Comparison of ENCODE assay signal across 21 cellular contexts in the genomic region with DNA sequence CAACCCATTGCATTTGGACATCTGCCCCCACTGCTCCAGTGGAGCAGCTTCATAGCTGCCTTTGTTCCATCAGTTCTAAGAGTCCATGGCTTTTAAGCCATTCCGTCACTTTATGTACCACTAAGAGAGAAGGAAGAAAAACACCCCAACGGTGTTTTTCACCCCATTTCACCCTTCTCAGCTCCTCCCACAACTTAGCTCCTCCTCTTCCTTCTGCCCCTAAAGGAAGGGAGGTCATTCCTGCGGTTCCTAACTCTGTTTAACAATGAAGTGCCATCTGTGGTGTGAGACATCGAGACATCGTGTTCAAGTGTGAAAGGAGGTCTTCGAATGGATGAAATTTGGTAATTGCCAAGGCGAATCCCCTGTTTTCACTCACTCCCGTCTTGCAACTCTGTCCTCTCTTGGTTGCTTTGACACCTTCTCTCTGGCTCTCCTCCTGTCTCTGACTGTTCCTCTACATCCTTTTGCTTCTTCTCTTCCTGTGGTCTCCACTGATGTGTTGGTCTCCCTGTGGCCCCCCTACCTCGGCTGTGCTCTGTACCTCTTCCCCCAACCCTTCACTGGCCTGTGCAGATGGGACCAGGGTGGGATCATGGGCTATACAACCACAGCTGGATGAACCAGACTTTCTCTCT. TPM values are rescaled to one million over a fixed set of nuclear protein-coding genes. Genes with fewer than 3 reads are reported as not detected.
"Had no signal": no experiment of that assay in that cellular context is flagged by ENCODE, and none has a peak within 500 bp of the region (broad histone marks: within the 10 kb centered on the region; RNA-seq: fewer than 3 reads in every experiment).

No MANE protein-coding gene starts in this region.

- DNase-seq: activated CD4-positive, alpha-beta T cell treated with anti-CD3 and anti-CD28 coated beads, Interleukin-2, amount 50 U/mL, for 48 hours; activated naive CD8-positive, alpha-beta T cell treated with anti-CD3 and anti-CD28 coated beads, Interleukin-2, amount 10 ng/mL, durations not matched to agents 7 days and 5 days; amygdala; dorsolateral prefrontal cortex; endodermal cell; foreskin fibroblast; glutamatergic neuron; hippocampal formation; islet precursor cell; midbrain; stomach; T-helper 2 cell; testis had no signal

- H3K27ac Mint-ChIP-seq: activated naive CD8-positive, alpha-beta T cell treated with anti-CD3 and anti-CD28 coated beads, Interleukin-2, amount 10 ng/mL, durations not matched to agents 7 days and 5 days; endodermal cell; type B pancreatic cell had no signal

- H3K4me3 Mint-ChIP-seq: activated naive CD8-positive, alpha-beta T cell treated with anti-CD3 and anti-CD28 coated beads, Interleukin-2, amount 10 ng/mL, durations not matched to agents 7 days and 5 days; endodermal cell; neural crest cell; type B pancreatic cell had no signal

- H3K4me1 Mint-ChIP-seq: endodermal cell, neural crest cell had no signal

- H3K4me1 ChIP-seq: prostate gland, right atrium auricular region, stomach, testis had no signal

- H3K27me3 ChIP-seq: dorsolateral prefrontal cortex, right atrium auricular region, testis had no signal

- H3K9me3 Mint-ChIP-seq: activated naive CD8-positive, alpha-beta T cell treated with anti-CD3 and anti-CD28 coated beads, Interleukin-2, amount 10 ng/mL, durations not matched to agents 7 days and 5 days; endodermal cell; neural crest cell; type B pancreatic cell had no signal

- H3K27ac ChIP-seq: dorsolateral prefrontal cortex, epithelial cell of prostate, left lung, prostate gland, right atrium auricular region, stomach, testis had no signal

- H3K36me3 Mint-ChIP-seq: activated naive CD8-positive, alpha-beta T cell treated with anti-CD3 and anti-CD28 coated beads, Interleukin-2, amount 10 ng/mL, durations not matched to agents 7 days and 5 days; type B pancreatic cell had no signal

- H3K4me3 ChIP-seq: dorsolateral prefrontal cortex, left lung, prostate gland, right atrium auricular region, stomach, testis had no signal

- H3K9me3 ChIP-seq: left lung, prostate gland, right atrium auricular region, stomach, testis had no signal

- H3K36me3 ChIP-seq: left lung, prostate gland, right atrium auricular region, stomach had no signal

RNA-seq across cellular contexts. Expression of a gene that starts 23.0 kb away (rescaled TPM):
- total RNA-seq: cardiac septum, right atrium auricular region, skeletal muscle tissue, stomach had no signal
